Comparison of ENCODE assay signal across 29 cellular contexts in genomic region chr18:61595615-61596014, GRCh38.
DNase-seq lines count a peak whose midpoint lies in the region; FAIRE-seq and TF ChIP-seq lines count a peak whose summit lies in the region.
"Had no signal": no experiment of that assay in that cellular context is flagged by ENCODE, and none has a peak within 500 bp of the region (broad histone marks: within the 10 kb centered on the region; RNA-seq: fewer than 3 reads in every experiment).

No MANE protein-coding gene starts in this region.

- 0 out of 2 replicates have a peak, but pooled peaks cover 4% of the 10 kb centered on the region for H3F3A ChIP-seq in GM23248 (ENCODE audit: insufficient read depth)

- no peak overlapping the region for H3K27ac Mint-ChIP-seq in astrocyte (ENCODE audit: unreplicated experiment)
- H3K27ac Mint-ChIP-seq: activated CD4-positive, alpha-beta T cell treated with anti-CD3 and anti-CD28 coated beads, Interleukin-2, amount 10 ng/mL, durations not matched to agents 24 days and 14 days; dendritic cell treated with granulocyte-macrophage colony-stimulating factor and Interleukin-4, amounts not matched to agents 40 ng/mL and 50 ng/mL, for 4 days; natural killer cell; T-helper 2 cell treated with Interferon-gamma antibody and Interleukin-4, amounts not matched to agents 5 μg/mL and 100 μg/mL, for 36 hours had no signal

- H3K9me3 Mint-ChIP-seq in astrocyte (ENCODE audit: unreplicated experiment) = peaks cover 2% of the 10 kb centered on the region
- H3K9me3 Mint-ChIP-seq: activated CD4-positive, alpha-beta T cell treated with anti-CD3 and anti-CD28 coated beads, Interleukin-2, amount 10 ng/mL, durations not matched to agents 24 days and 14 days; natural killer cell; T-helper 2 cell treated with Interferon-gamma antibody and Interleukin-4, amounts not matched to agents 5 μg/mL and 100 μg/mL, for 36 hours had no signal

- in situ Hi-C loops in GM23248 (cut with MboI) = no loop called here

- TF ChIP-seq CTCF in astrocyte (IDR thresholded peaks at IDR 0.05; ENCODE audit: insufficient read depth, low read depth, low read length) = no peak
- TF ChIP-seq CTCF in keratinocyte (optimal IDR thresholded peaks at IDR 0.05 in 1 of 3, IDR thresholded peaks at IDR 0.05 in 1 of 3, conservative IDR thresholded peaks at IDR 0.05 in 1 of 3; ENCODE audit: extremely low read depth in 1 of 3, insufficient read depth in 2 of 3, low read length in 3 of 3) = no peak
- no peak for TF ChIP-seq CTCF in suprapubic skin (IDR thresholded peaks at IDR 0.05)
- TF ChIP-seq CTCF in adrenal gland (IDR thresholded peaks at IDR 0.05) = no peak

- H3K27ac ChIP-seq in GM23248 (no peak overlapping the region), astrocyte (ENCODE audit: low read depth, low read length) (no peak overlapping the region), keratinocyte (ENCODE audit: control insufficient read depth, insufficient read depth, low read length) (no peak overlapping the region), suprapubic skin (peak overlapping the region; percentile 54), adrenal gland (peak overlapping the region in 1 of 5 donors; percentile 5)
- H3K27ac ChIP-seq: hepatocyte, ovary, WERI-Rb-1 had no signal

- TF ChIP-seq POLR2A in suprapubic skin (IDR thresholded peaks at IDR 0.05) (no peak), adrenal gland (IDR thresholded peaks at IDR 0.05) (no peak)

- H3K9ac ChIP-seq in GM23248 = peak overlapping the region; percentile 1; the same call in 1 of the 2 replicates
- H3K9ac ChIP-seq in astrocyte (ENCODE audit: low read length) = no peak overlapping the region
- H3K9ac ChIP-seq in keratinocyte (ENCODE audit: control insufficient read depth, extremely low read depth, insufficient read depth, low read length) = no peak overlapping the region

- H3K9me1 ChIP-seq in keratinocyte (ENCODE audit: control insufficient read depth, extremely low read depth, insufficient read depth, low read length) = no peaks in the 10 kb centered on the region

- no peaks in the 10 kb centered on the region for H3K79me2 ChIP-seq in GM23248 (ENCODE audit: insufficient read depth)
- H3K79me2 ChIP-seq in astrocyte (ENCODE audit: insufficient read depth, low read length) = no peaks in the 10 kb centered on the region
- no peaks in the 10 kb centered on the region for H3K79me2 ChIP-seq in keratinocyte (ENCODE audit: control insufficient read depth, insufficient read depth, low read length)
- H3K79me2 ChIP-seq: hepatocyte had no signal

- H3K4me3 Mint-ChIP-seq in astrocyte (ENCODE audit: unreplicated experiment) = no peak overlapping the region
- H3K4me3 Mint-ChIP-seq: activated CD4-positive, alpha-beta T cell treated with anti-CD3 and anti-CD28 coated beads, Interleukin-2, amount 10 ng/mL, durations not matched to agents 24 days and 14 days; dendritic cell treated with granulocyte-macrophage colony-stimulating factor and Interleukin-4, amounts not matched to agents 40 ng/mL and 50 ng/mL, for 4 days; natural killer cell; T-helper 2 cell treated with Interferon-gamma antibody and Interleukin-4, amounts not matched to agents 5 μg/mL and 100 μg/mL, for 36 hours had no signal

- peaks cover 10% of the 10 kb centered on the region for H3K36me3 Mint-ChIP-seq in astrocyte (ENCODE audit: low read depth, unreplicated experiment)
- H3K36me3 Mint-ChIP-seq: natural killer cell had no signal

- 22% methylated on average over 7 of the region's 7 CpGs for WGBS in GM23248 (ENCODE audit: low coverage in 1 of 2, low lambda C conversion rate in 2 of 2, missing lambda C conversion rate in 2 of 2), 2 experiments
- 28% methylated on average over 7 of the region's 7 CpGs for WGBS in suprapubic skin
- 27 to 30% (median 29%) methylated on average over 7 of the region's 7 CpGs for WGBS in adrenal gland, 4 donors

- H3K27me3 Mint-ChIP-seq in astrocyte (ENCODE audit: low read depth, unreplicated experiment) = no peaks in the 10 kb centered on the region

- H2AFZ ChIP-seq in GM23248 (0 out of 2 replicates have a peak overlapping the region, but pooled peaks have one; percentile 19), astrocyte (ENCODE audit: low read depth, low read length) (no peak overlapping the region), keratinocyte (ENCODE audit: control insufficient read depth, low read length) (peak overlapping the region; percentile 6)
- H2AFZ ChIP-seq: hepatocyte had no signal

- no peaks in the 10 kb centered on the region for H3K36me3 ChIP-seq in GM23248 (ENCODE audit: low read depth)
- H3K36me3 ChIP-seq in astrocyte (ENCODE audit: insufficient read depth, low read length) = no peaks in the 10 kb centered on the region
- peaks cover 9 to 15% of the 10 kb centered on the region in 2 experiments for H3K36me3 ChIP-seq in keratinocyte (ENCODE audit: control insufficient read depth in 2 of 2, extremely low read depth in 1 of 2, insufficient read depth in 2 of 2, low read length in 2 of 2)
- H3K36me3 ChIP-seq in suprapubic skin = no peaks in the 10 kb centered on the region
- H3K36me3 ChIP-seq in adrenal gland (replicated peaks in 1 of 2) = no peaks in the 10 kb centered on the region
- H3K36me3 ChIP-seq: ovary, WERI-Rb-1 had no signal

- peaks cover 3% of the 10 kb centered on the region for H3K4me1 Mint-ChIP-seq in astrocyte (ENCODE audit: low read depth, unreplicated experiment)
- H3K4me1 Mint-ChIP-seq: activated CD4-positive, alpha-beta T cell treated with anti-CD3 and anti-CD28 coated beads, Interleukin-2, amount 10 ng/mL, durations not matched to agents 24 days and 14 days; natural killer cell had no signal

- H3K27me3 ChIP-seq in GM23248 (replicated peaks; ENCODE audit: insufficient read depth) (no peaks in the 10 kb centered on the region), astrocyte (ENCODE audit: insufficient read depth, low read length) (no peaks in the 10 kb centered on the region), keratinocyte (ENCODE audit: control insufficient read depth, extremely low read depth, insufficient read depth, low read length) (no peaks in the 10 kb centered on the region), suprapubic skin (no peaks in the 10 kb centered on the region), adrenal gland (no peaks in the 10 kb centered on the region)
- H3K27me3 ChIP-seq: hepatocyte, ovary had no signal

- H4K20me1 ChIP-seq in GM23248 (ENCODE audit: insufficient read depth) = no peaks in the 10 kb centered on the region
- H4K20me1 ChIP-seq in astrocyte (ENCODE audit: insufficient read depth, low read length) = no peaks in the 10 kb centered on the region
- H4K20me1 ChIP-seq in keratinocyte (ENCODE audit: control insufficient read depth, extremely low read depth, insufficient read depth, low read length) = no peaks in the 10 kb centered on the region

- H3K4me2 ChIP-seq in GM23248 (ENCODE audit: unreplicated experiment) = peak overlapping the region; percentile 49
- no peak overlapping the region for H3K4me2 ChIP-seq in astrocyte (ENCODE audit: low read length)
- H3K4me2 ChIP-seq in keratinocyte (ENCODE audit: control insufficient read depth, extremely low read depth, insufficient read depth, low read depth, low read length) = peak overlapping the region; percentile 53
- H3K4me2 ChIP-seq: hepatocyte had no signal

- DNase-seq in GM23248 (peak; percentile 30), astrocyte (ENCODE audit: low read depth) (peak; percentile 85), keratinocyte (ENCODE audit: low read depth, low spot score) (no peak), suprapubic skin (ENCODE audit: low spot score in 2 of 2) (no peak), nucleus accumbens (lab: John Stamatoyannopoulos, UW) (no peak), amygdala (lab: John Stamatoyannopoulos, UW) (no peak), adrenal gland (no peak), DMS53 (lab: John Stamatoyannopoulos, UW) (no peak)
- DNase-seq: ACHN; activated CD4-positive, alpha-beta T cell treated with anti-CD3 and anti-CD28 coated beads, Interleukin-2, amount 10 ng/mL, durations not matched to agents 24 days and 14 days; activated naive CD4-positive, alpha-beta T cell; activated T-cell treated with anti-CD3 and anti-CD28 coated beads, Interleukin-2, amount 50 U/mL, for 48 hours; DMS79 treated with DMSO at 0.1 percent for 48 hours; Kasumi-1; midbrain; natural killer cell; NCI-H1694; NCI-H2171; NCI-H526 treated with DMSO at 0.1 percent for 48 hours; ovary; right cardiac atrium; stimulated activated naive CD8-positive, alpha-beta T cell treated with anti-CD3 and anti-CD28 coated beads, Interleukin-15, Interleukin-2, amounts not matched to agents 100 U/mL and 50 U/mL, for 24 hours; trophoblast cell; WERI-Rb-1 had no signal

- FAIRE-seq in astrocyte (lab: Jason Lieb, UNC) = no peak
- FAIRE-seq in keratinocyte (lab: Jason Lieb, UNC) = peak; percentile 49
- FAIRE-seq: frontal cortex, H1 had no signal

- no peaks in the 10 kb centered on the region for H3K9me2 ChIP-seq in GM23248 (ENCODE audit: insufficient read depth)

- H3K9me3 ChIP-seq in GM23248 (ENCODE audit: low read depth) (no peaks in the 10 kb centered on the region), astrocyte (ENCODE audit: insufficient read depth, low read depth, low read length) (no peaks in the 10 kb centered on the region), keratinocyte (ENCODE audit: control insufficient read depth, low read depth, low read length) (no peaks in the 10 kb centered on the region), suprapubic skin (no peaks in the 10 kb centered on the region), adrenal gland (replicated peaks in 1 of 3) (no peaks in the 10 kb centered on the region)
- H3K9me3 ChIP-seq: ovary had no signal

- no peak for TF ChIP-seq EP300 in suprapubic skin (IDR thresholded peaks at IDR 0.05)

- intact Hi-C loops in adrenal gland (cut with DNase I) = no loop called here

- H3K4me1 ChIP-seq in GM23248 (ENCODE audit: insufficient read depth) (peaks cover 16% of the 10 kb centered on the region), astrocyte (ENCODE audit: insufficient read depth, low read length) (no peaks in the 10 kb centered on the region), keratinocyte (ENCODE audit: control insufficient read depth, extremely low read depth, insufficient read depth, low read length) (peaks cover 9% of the 10 kb centered on the region), suprapubic skin (peaks cover 14% of the 10 kb centered on the region), adrenal gland (replicated peaks in 1 of 2) (peaks cover 0 to 6% of the 10 kb centered on the region in 2 donors)

- peak overlapping the region; percentile 20; the same call in 1 of the 2 replicates for H3K4me3 ChIP-seq in GM23248
- H3K4me3 ChIP-seq in astrocyte (ENCODE audit: insufficient read depth, low read depth, low read length) = no peak overlapping the region
- peak overlapping the region in 1 of 3 experiments; percentile 27 for H3K4me3 ChIP-seq in keratinocyte (ENCODE audit: control insufficient read depth in 2 of 3, extremely low read depth in 1 of 3, insufficient read depth in 2 of 3, low read depth in 1 of 3, low read length in 3 of 3)
- peak overlapping the region; percentile 7 for H3K4me3 ChIP-seq in suprapubic skin
- H3K4me3 ChIP-seq in adrenal gland = peak overlapping the region in 1 of 4 donors; percentile 37
- H3K4me3 ChIP-seq: hepatocyte, ovary had no signal

- dilution Hi-C loops in keratinocyte (cut with MboI; ENCODE audit: extremely low pct_ligation_motif_present, low sequenced_read_pairs) = no loop called here

Comparison
In these comparisons a context has a peak if more than half of its experiments do, and no peak if none do; other contexts are left out.
1. DNase-seq: peak in GM23248 (single experiment) and astrocyte (single experiment); none in keratinocyte (single experiment), suprapubic skin (0 of 2), nucleus accumbens (0 of 56), amygdala (0 of 56), adrenal gland (0 of 7) and DMS53 (single experiment).